ENCODE assay signal across 23 cellular contexts in genomic region chr4:99971453-99972111, GRCh38.
"Had no signal": no experiment of that assay in that cellular context is flagged by ENCODE, and none has a peak within 500 bp of the region (broad histone marks: within the 10 kb centered on the region; RNA-seq: fewer than 3 reads in every experiment).

No MANE protein-coding gene starts in this region.

- H3K27me3 ChIP-seq: SJSA1 had no signal

- H3K4me3 ChIP-seq: SJSA1, SK-N-MC had no signal

- DNase-seq: KBM-7, MV-4-11, NCI-H1048, NCI-H1105, NCI-H1417 treated with DMSO at 0.1 percent for 48 hours, NCI-H146, NCI-H1694 treated with DMSO at 0.1 percent for 48 hours, NCI-H1930, NCI-H2081, NCI-H2107, NCI-H2227 treated with DMSO at 0.1 percent for 48 hours, NCI-H510A, NCI-H524 treated with DMSO at 0.1 percent for 48 hours, NCI-H69, NCI-H774, Right ventricle myocardium superior, RPMI8226, SIG-M5 had no signal

- H3K9me3 ChIP-seq: SJSA1 had no signal

- H3K27ac ChIP-seq: HL-60, SJSA1, SK-N-MC had no signal

- H3K36me3 ChIP-seq: SJSA1 had no signal

- FAIRE-seq: HTR-8/SVneo, RCC 7860 had no signal
